In genomic region chr5:55081541-55081940, GRCh38 we compare ENCODE assay signal across 35 cellular contexts. TPM values are rescaled to one million over a fixed set of nuclear protein-coding genes. Genes with fewer than 3 reads are reported as not detected.
"Had no signal": no experiment of that assay in that cellular context is flagged by ENCODE, and none has a peak within 500 bp of the region (broad histone marks: within the 10 kb centered on the region; RNA-seq: fewer than 3 reads in every experiment).

No MANE protein-coding gene starts in this region.

- DNase-seq: activated CD4-positive, alpha-beta T cell treated with anti-CD3 and anti-CD28 coated beads, Interleukin-2, amount 10 ng/mL, durations not matched to agents 24 days and 14 days; activated CD4-positive, alpha-beta T cell treated with anti-CD3 and anti-CD28 coated beads, Interleukin-2, amount 50 U/mL, for 4 hours; activated CD4-positive, CD25-positive, alpha-beta regulatory T cell; activated CD8-positive, alpha-beta T cell treated with anti-CD3 and anti-CD28 coated beads for 36 hours; activated gamma-delta T cell; activated naive CD4-positive, alpha-beta T cell treated with Interleukin-2 at 50 U/mL for 16 hours; activated naive CD8-positive, alpha-beta T cell treated with anti-CD3 and anti-CD28 coated beads, Interleukin-2, amount 10 ng/mL, durations not matched to agents 7 days and 5 days; activated T-cell treated with anti-CD3 and anti-CD28 coated beads, Interleukin-2, amount 50 U/mL, for 24 hours; amygdala; Kasumi-1; KG1; MG63; NCI-H1048; NCI-H1105 treated with DMSO at 0.1 percent for 48 hours; NCI-H1436; NCI-H1694; NCI-H1930; NCI-H2081 treated with DMSO at 0.1 percent for 48 hours; NCI-H226; NCI-H446 treated with DMSO at 0.1 percent for 48 hours; NCI-H524; NCI-H69; PC-3; Peyer's patch; RPMI8226; SHP77 treated with DMSO at 0.1 percent for 48 hours; SW 1271; T1000; WERI-Rb-1 had no signal

- H3K27ac ChIP-seq: ascending aorta, cardiac muscle cell, Peyer's patch, SJSA1, WERI-Rb-1 had no signal

- ATAC-seq: activated CD8-positive, alpha-beta T cell treated with anti-CD3 and anti-CD28 coated beads for 36 hours; PC-3 had no signal

- H3K27ac Mint-ChIP-seq: activated CD4-positive, alpha-beta T cell treated with anti-CD3 and anti-CD28 coated beads, Interleukin-2, amount 10 ng/mL, durations not matched to agents 24 days and 14 days; activated CD8-positive, alpha-beta T cell treated with anti-CD3 and anti-CD28 coated beads for 36 hours; activated naive CD4-positive, alpha-beta T cell treated with anti-CD3 and anti-CD28 coated beads, Interleukin-2, amount 50 U/mL, for 24 hours; activated naive CD8-positive, alpha-beta T cell treated with anti-CD3 and anti-CD28 coated beads, Interleukin-2, amount 10 ng/mL, durations not matched to agents 7 days and 5 days; activated T-cell treated with anti-CD3 and anti-CD28 coated beads, Interleukin-2, amount 50 U/mL, for 24 hours; activated T-helper 2 cell treated with anti-CD3 and anti-CD28 coated beads, Interferon-gamma antibody, Interleukin-2, Interleukin-4, amounts not matched to agents 10 μg/mL and 5 μg/mL and 100 μg/mL, durations not matched to agents 14 hours and 24 hours and 36 hours had no signal

- H3K9me3 ChIP-seq: ascending aorta, MG63, Peyer's patch, SJSA1 had no signal

- H3K27me3 ChIP-seq: ascending aorta, cardiac muscle cell, MG63, Peyer's patch, SJSA1 had no signal

- H3K4me3 ChIP-seq: ascending aorta, cardiac muscle cell, MG63, Peyer's patch, SJSA1 had no signal

- H3K27me3 Mint-ChIP-seq: activated CD4-positive, alpha-beta T cell treated with anti-CD3 and anti-CD28 coated beads, Interleukin-2, amount 10 ng/mL, durations not matched to agents 24 days and 14 days; activated CD8-positive, alpha-beta T cell treated with anti-CD3 and anti-CD28 coated beads for 36 hours; activated naive CD4-positive, alpha-beta T cell treated with anti-CD3 and anti-CD28 coated beads, Interleukin-2, amount 50 U/mL, for 24 hours; activated naive CD8-positive, alpha-beta T cell treated with anti-CD3 and anti-CD28 coated beads, Interleukin-2, amount 10 ng/mL, durations not matched to agents 7 days and 5 days; activated T-cell treated with anti-CD3 and anti-CD28 coated beads, Interleukin-2, amount 50 U/mL, for 24 hours; central memory CD8-positive, alpha-beta T cell had no signal

- H3K4me3 Mint-ChIP-seq: activated CD4-positive, alpha-beta T cell treated with anti-CD3 and anti-CD28 coated beads, Interleukin-2, amount 10 ng/mL, durations not matched to agents 24 days and 14 days; activated CD8-positive, alpha-beta T cell treated with anti-CD3 and anti-CD28 coated beads for 36 hours; activated naive CD4-positive, alpha-beta T cell treated with anti-CD3 and anti-CD28 coated beads, Interleukin-2, amount 50 U/mL, for 24 hours; activated naive CD8-positive, alpha-beta T cell treated with anti-CD3 and anti-CD28 coated beads, Interleukin-2, amount 10 ng/mL, durations not matched to agents 7 days and 5 days; activated T-cell treated with anti-CD3 and anti-CD28 coated beads, Interleukin-2, amount 50 U/mL, for 24 hours; central memory CD8-positive, alpha-beta T cell had no signal

- H3K4me1 ChIP-seq: ascending aorta, Peyer's patch, SJSA1 had no signal

- H3K36me3 ChIP-seq: ascending aorta, cardiac muscle cell, MG63, Peyer's patch, SJSA1, WERI-Rb-1 had no signal

RNA-seq across cellular contexts. Expression of gene GZMA, which starts 20.9 kb away (rescaled TPM):
- total RNA-seq: ascending aorta, cardiac muscle cell, PC-3, SJSA1 had no signal
- polyA plus RNA-seq: cardiac muscle cell had no signal

RNA-seq across cellular contexts. Expression of gene GZMK, which starts 57.5 kb away (rescaled TPM):
- total RNA-seq: ascending aorta, cardiac muscle cell, PC-3, Peyer's patch had no signal
- polyA plus RNA-seq: cardiac muscle cell had no signal
